In the genomic region with DNA sequence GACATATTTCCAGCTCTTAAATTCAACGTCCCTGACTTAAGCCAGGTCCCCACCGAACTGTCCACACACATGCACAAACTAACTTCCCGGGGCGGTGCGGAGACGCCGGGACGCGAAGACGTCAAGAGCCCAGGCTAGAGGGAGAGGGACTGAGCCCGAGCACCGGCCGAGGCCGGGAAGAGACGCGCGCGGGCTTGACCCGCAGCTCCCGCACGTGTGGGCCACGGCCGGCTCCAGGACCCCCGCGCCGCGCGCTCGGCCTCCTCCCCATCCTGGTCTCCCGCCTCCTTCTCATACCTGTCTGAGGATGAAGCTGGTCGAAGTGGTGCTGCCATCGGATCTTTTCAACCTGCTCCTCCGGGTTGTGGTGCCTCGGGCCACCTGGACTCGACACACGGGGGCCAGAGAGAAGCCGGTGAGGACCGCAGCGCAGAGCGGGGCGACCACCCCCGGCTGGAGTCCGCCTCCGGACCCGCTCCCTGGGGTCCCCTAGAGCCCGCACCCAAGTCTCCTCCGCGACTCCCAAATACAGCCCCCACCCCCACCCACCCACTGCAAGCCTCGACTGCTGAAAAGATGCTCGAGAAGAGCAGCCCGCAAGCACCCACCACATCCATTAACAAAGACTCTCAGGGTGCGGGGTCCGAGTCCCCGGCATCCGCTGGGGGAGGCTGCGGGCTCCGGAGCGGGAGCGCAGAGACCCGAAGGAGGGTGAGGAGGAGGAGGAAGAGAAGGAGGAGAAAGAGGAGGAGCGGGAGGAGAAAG, we compare ENCODE assay signal across 9 cellular contexts. TPM values are rescaled to one million over a fixed set of nuclear protein-coding genes. Genes with fewer than 3 reads are reported as not detected.
DNase-seq lines count a peak whose midpoint lies in the region; ATAC-seq and TF ChIP-seq lines count a peak whose summit lies in the region.
"Had no signal": no experiment of that assay in that cellular context is flagged by ENCODE, and none has a peak within 500 bp of the region (broad histone marks: within the 10 kb centered on the region; RNA-seq: fewer than 3 reads in every experiment).

No MANE protein-coding gene starts in this region.

- H3K27me3 Mint-ChIP-seq in CD4-positive, alpha-beta memory T cell, result peaks cover 30 to 32% of the 10 kb centered on the region in 2 donors
- H3K27me3 Mint-ChIP-seq in endothelial cell (ENCODE audit: unreplicated experiment), result peaks cover 17% of the 10 kb centered on the region

- H3K4me1 Mint-ChIP-seq in CD4-positive, alpha-beta memory T cell, result peaks cover 9 to 23% (median 17%) of the 10 kb centered on the region in 4 donors
- H3K4me1 Mint-ChIP-seq in endothelial cell (ENCODE audit: unreplicated experiment), result peaks cover 11% of the 10 kb centered on the region

- H3K4me3 Mint-ChIP-seq in CD4-positive, alpha-beta memory T cell, result peak overlapping the region; percentile 70 to 90 (median 86)
- peak overlapping the region; percentile 89 for H3K4me3 Mint-ChIP-seq in endothelial cell (ENCODE audit: unreplicated experiment)

- ATAC-seq in GM21723 (IDR thresholded peaks at IDR 0.05; ENCODE audit: unreplicated experiment) (peak; percentile 42), GM18520 (IDR thresholded peaks at IDR 0.05; ENCODE audit: unreplicated experiment) (no peak), HG03135 (IDR thresholded peaks at IDR 0.05; ENCODE audit: unreplicated experiment) (no peak)
- ATAC-seq: K562 had no signal

- H3K79me2 ChIP-seq in SK-N-SH (ENCODE audit: insufficient read depth), result no peaks in the 10 kb centered on the region

- peak overlapping the region; percentile 74; the same call in 1 of the 2 replicates for H2AFZ ChIP-seq in SK-N-SH (ENCODE audit: low read depth)

- peaks cover 0 to 5% of the 10 kb centered on the region in 2 donors for H3K36me3 Mint-ChIP-seq in CD4-positive, alpha-beta memory T cell
- H3K36me3 Mint-ChIP-seq in endothelial cell (ENCODE audit: low read depth, unreplicated experiment), result no peaks in the 10 kb centered on the region

- TF ChIP-seq CTCF in SK-N-SH (IDR thresholded peaks at IDR 0.05) (no peak), endothelial cell (IDR thresholded peaks at IDR 0.05; ENCODE audit: unreplicated experiment) (no peak)

- peak overlapping the region in 1 of 2 donors; percentile 47 for H3K4me3 ChIP-seq in CD4-positive, alpha-beta memory T cell (ENCODE audit: low read length in 2 of 2)
- peak overlapping the region; percentile 49 to 66 for H3K4me3 ChIP-seq in SK-N-SH (ENCODE audit: low read depth in 2 of 2, low read length in 1 of 2)
- H3K4me3 ChIP-seq: K562 had no signal

- TF ChIP-seq RAD21 in SK-N-SH (IDR thresholded peaks at IDR 0.05; ENCODE audit: low read length), result no peak

- H3K27ac Mint-ChIP-seq in CD4-positive, alpha-beta memory T cell, result peak overlapping the region in 1 of 7 donors; percentile 43
- peak overlapping the region; percentile 24 for H3K27ac Mint-ChIP-seq in endothelial cell (ENCODE audit: unreplicated experiment)

- no peak for TF ChIP-seq EP300 in SK-N-SH (IDR thresholded peaks at IDR 0.05; ENCODE audit: borderline replicate concordance in 1 of 2, low read depth in 1 of 2, low read length in 1 of 2)

- no peak overlapping the region for H3K27ac ChIP-seq in CD4-positive, alpha-beta memory T cell (ENCODE audit: low read depth, low read length)
- no peak overlapping the region for H3K27ac ChIP-seq in SK-N-SH (ENCODE audit: low read depth in 2 of 2, low read length in 1 of 2)

- peaks cover 36% of the 10 kb centered on the region for H3K27me3 ChIP-seq in CD4-positive, alpha-beta memory T cell (ENCODE audit: insufficient read depth, low read length)
- peaks cover 34% of the 10 kb centered on the region for H3K27me3 ChIP-seq in SK-N-SH (ENCODE audit: insufficient read depth)

- no peak for DNase-seq in CD4-positive, alpha-beta memory T cell
- DNase-seq in SK-N-SH, result peak; percentile 69
- DNase-seq in endothelial cell (ENCODE audit: low spot score), result peak; percentile 41
- DNase-seq in myocyte (ENCODE audit: low read depth), result peak; percentile 25
- DNase-seq in OCI-M1 (lab: John Stamatoyannopoulos, UW), result no peak

- CTCF ChIA-PET in CD4-positive, alpha-beta memory T cell (lab: Charles Lee; ENCODE audit: partially characterized antibody), result no interaction called here
- CTCF ChIA-PET in SK-N-SH (lab: Yijun Ruan, JAX), result interaction anchor here (1.0 to 2.9 kb wide), 4 partner anchors 9 to 72 kb away, joined by 3 to 10 read pairs (median 3); no protein-coding TSS in a partner anchor

- H3K36me3 ChIP-seq in CD4-positive, alpha-beta memory T cell (ENCODE audit: insufficient read depth, low read length), result no peaks in the 10 kb centered on the region
- no peaks in the 10 kb centered on the region for H3K36me3 ChIP-seq in SK-N-SH (replicated peaks in 1 of 2; ENCODE audit: control insufficient read depth in 1 of 2, insufficient read depth in 2 of 2, low read length in 1 of 2)

- 2% methylated on average over 26 of the region's 61 CpGs for WGBS in SK-N-SH (ENCODE audit: low lambda C conversion rate)

- POLR2A ChIA-PET in CD4-positive, alpha-beta memory T cell (lab: Charles Lee; ENCODE audit: partially characterized antibody), result interaction anchor here (0.6 kb wide), 1 partner anchor 17 kb away, joined by 3 read pairs; no protein-coding TSS in a partner anchor
- POLR2A ChIA-PET in SK-N-SH (lab: Yijun Ruan, JAX), result no interaction called here

- no peak overlapping the region for H3K9ac ChIP-seq in SK-N-SH

- H3K9me3 ChIP-seq in CD4-positive, alpha-beta memory T cell (ENCODE audit: control insufficient read depth in 1 of 2, low read length in 2 of 2), result no peaks in the 10 kb centered on the region
- H3K9me3 ChIP-seq in SK-N-SH, result no peaks in the 10 kb centered on the region

- H4K20me1 ChIP-seq in SK-N-SH (ENCODE audit: insufficient read depth), result no peaks in the 10 kb centered on the region

- no peaks in the 10 kb centered on the region for H3K9me2 ChIP-seq in SK-N-SH

- H3K4me1 ChIP-seq in CD4-positive, alpha-beta memory T cell (ENCODE audit: insufficient read depth, low read length), result peaks cover 16% of the 10 kb centered on the region
- H3K4me1 ChIP-seq in SK-N-SH (ENCODE audit: control insufficient read depth in 1 of 2, insufficient read depth in 2 of 2, low read depth in 1 of 2, low read length in 1 of 2), result peaks cover 0 to 20% of the 10 kb centered on the region in 2 experiments; a peak in 2 of 4 replicates

- H3F3A ChIP-seq in SK-N-SH (replicated peaks; ENCODE audit: insufficient read depth), result peaks cover 5% of the 10 kb centered on the region

- intact Hi-C loops in CD4-positive, alpha-beta memory T cell (cut with micrococcal nuclease), result no loop called here

- peak overlapping the region; percentile 100 for H3K4me2 ChIP-seq in SK-N-SH

- no peaks in the 10 kb centered on the region for H3K9me3 Mint-ChIP-seq in CD4-positive, alpha-beta memory T cell
- H3K9me3 Mint-ChIP-seq in endothelial cell (ENCODE audit: unreplicated experiment), result no peaks in the 10 kb centered on the region

TF ChIP-seq in SK-N-SH, 30 proteins besides CTCF, POLR2A, EP300 and RAD21:
- TF ChIP-seq JUND (IDR thresholded peaks at IDR 0.05) (no peak), RXRA (IDR thresholded peaks at IDR 0.05; ENCODE audit: borderline replicate concordance, low read depth) (no peak), NRF1 (IDR thresholded peaks at IDR 0.05; ENCODE audit: low read depth, low read length) (no peak), YY1 (IDR thresholded peaks at IDR 0.05; ENCODE audit: low read depth) (no peak), EZH2phosphoT487 (IDR thresholded peaks at IDR 0.05; ENCODE audit: borderline replicate concordance, low read depth) (no peak), GABPA (IDR thresholded peaks at IDR 0.05; ENCODE audit: low read depth) (no peak), TAF1 (IDR thresholded peaks at IDR 0.05; ENCODE audit: borderline replicate concordance, low read depth, low read length) (no peak), TEAD4 (IDR thresholded peaks at IDR 0.05; ENCODE audit: borderline replicate concordance, insufficient read depth) (no peak), SIN3A (IDR thresholded peaks at IDR 0.05; ENCODE audit: borderline replicate concordance, low read depth, low read length) (no peak)
- TF ChIP-seq, protein P1, sequence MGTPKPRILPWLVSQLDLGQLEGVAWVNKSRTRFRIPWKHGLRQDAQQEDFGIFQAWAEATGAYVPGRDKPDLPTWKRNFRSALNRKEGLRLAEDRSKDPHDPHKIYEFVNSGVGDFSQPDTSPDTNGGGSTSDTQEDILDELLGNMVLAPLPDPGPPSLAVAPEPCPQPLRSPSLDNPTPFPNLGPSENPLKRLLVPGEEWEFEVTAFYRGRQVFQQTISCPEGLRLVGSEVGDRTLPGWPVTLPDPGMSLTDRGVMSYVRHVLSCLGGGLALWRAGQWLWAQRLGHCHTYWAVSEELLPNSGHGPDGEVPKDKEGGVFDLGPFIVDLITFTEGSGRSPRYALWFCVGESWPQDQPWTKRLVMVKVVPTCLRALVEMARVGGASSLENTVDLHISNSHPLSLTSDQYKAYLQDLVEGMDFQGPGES (IDR thresholded peaks at IDR 0.05; ENCODE audit: low read depth, low read length), result no peak
- TF ChIP-seq, protein P2, sequence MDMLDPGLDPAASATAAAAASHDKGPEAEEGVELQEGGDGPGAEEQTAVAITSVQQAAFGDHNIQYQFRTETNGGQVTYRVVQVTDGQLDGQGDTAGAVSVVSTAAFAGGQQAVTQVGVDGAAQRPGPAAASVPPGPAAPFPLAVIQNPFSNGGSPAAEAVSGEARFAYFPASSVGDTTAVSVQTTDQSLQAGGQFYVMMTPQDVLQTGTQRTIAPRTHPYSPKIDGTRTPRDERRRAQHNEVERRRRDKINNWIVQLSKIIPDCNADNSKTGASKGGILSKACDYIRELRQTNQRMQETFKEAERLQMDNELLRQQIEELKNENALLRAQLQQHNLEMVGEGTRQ (IDR thresholded peaks at IDR 0.05; ENCODE audit: borderline replicate concordance, low read depth, low read length), result no peak
- TF ChIP-seq, protein P3, sequence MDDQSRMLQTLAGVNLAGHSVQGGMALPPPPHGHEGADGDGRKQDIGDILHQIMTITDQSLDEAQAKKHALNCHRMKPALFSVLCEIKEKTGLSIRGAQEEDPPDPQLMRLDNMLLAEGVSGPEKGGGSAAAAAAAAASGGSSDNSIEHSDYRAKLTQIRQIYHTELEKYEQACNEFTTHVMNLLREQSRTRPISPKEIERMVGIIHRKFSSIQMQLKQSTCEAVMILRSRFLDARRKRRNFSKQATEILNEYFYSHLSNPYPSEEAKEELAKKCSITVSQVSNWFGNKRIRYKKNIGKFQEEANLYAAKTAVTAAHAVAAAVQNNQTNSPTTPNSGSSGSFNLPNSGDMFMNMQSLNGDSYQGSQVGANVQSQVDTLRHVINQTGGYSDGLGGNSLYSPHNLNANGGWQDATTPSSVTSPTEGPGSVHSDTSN (IDR thresholded peaks at IDR 0.05), result no peak
TF ChIP-seq in SK-N-SH: peak in this region for 0.

RNA-seq across cellular contexts. Expression of a gene that starts 0.6 kb away (rescaled TPM):
- under 1 TPM; 0.47 to 0.64 TPM for total RNA-seq in CD4-positive, alpha-beta memory T cell
- not detected for polyA plus RNA-seq in CD4-positive, alpha-beta memory T cell
- polyA plus RNA-seq in SK-N-SH (2012; rRNA removed), result 0.10 and 0.18 TPM in 2 replicates
- polyA plus RNA-seq in SK-N-SH (2012; cell fraction: cytosol; rRNA removed), result 0.12 TPM in 2 replicates
- polyA plus RNA-seq in SK-N-SH (2012; cell fraction: nucleus; rRNA removed), result 0.54 and 0.70 TPM in 2 replicates
- 1.5 TPM for total RNA-seq in endothelial cell (ENCODE audit: unreplicated experiment)
- 0.31 and 0.91 TPM in 2 replicates for total RNA-seq in myocyte
- polyA plus RNA-seq in myocyte (2012), result 5.8 TPM

Comparison
In these comparisons a context has a peak if more than half of its experiments do, and no peak if none do; other contexts are left out.
1. DNase-seq: peak in SK-N-SH (single experiment), endothelial cell (single experiment) and myocyte (single experiment); none in CD4-positive, alpha-beta memory T cell (0 of 5) and OCI-M1 (single experiment).